In genomic region chr10:122114156-122114747, GRCh38 we compare ENCODE assay signal across 9 cellular contexts.
DNase-seq lines count a peak whose midpoint lies in the region; ATAC-seq, FAIRE-seq and TF ChIP-seq lines count a peak whose summit lies in the region.
"Had no signal": no experiment of that assay in that cellular context is flagged by ENCODE, and none has a peak within 500 bp of the region (broad histone marks: within the 10 kb centered on the region; RNA-seq: fewer than 3 reads in every experiment).

No MANE protein-coding gene starts in this region.

- H3K27me3 ChIP-seq in colonic mucosa (no peaks in the 10 kb centered on the region), HepG2 (ENCODE audit: control insufficient read depth in 1 of 2, insufficient read depth in 2 of 2, low read length in 2 of 2) (no peaks in the 10 kb centered on the region)

- TF ChIP-seq CTCF in LNCaP clone FGC (IDR thresholded peaks at IDR 0.05; ENCODE audit: control insufficient read depth, extremely low read depth, insufficient read depth) = no peak
- TF ChIP-seq CTCF in colonic mucosa (IDR thresholded peaks at IDR 0.05) = no peak
- TF ChIP-seq CTCF in HepG2 (CRISPR knock-in tag; IDR thresholded peaks at IDR 0.05) = no peak
- TF ChIP-seq CTCF in CD14-positive monocyte (IDR thresholded peaks at IDR 0.05) = no peak

- peaks cover 48 to 61% (median 51%) of the 10 kb centered on the region in 3 donors for H3K27me3 Mint-ChIP-seq in CD14-positive monocyte (ENCODE audit: low read depth in 3 of 3)

- DNase-seq in LNCaP clone FGC (ENCODE audit: low read depth) = no peak
- DNase-seq in colonic mucosa = no peak
- DNase-seq in HepG2 (ENCODE audit: low spot score) = no peak
- DNase-seq in nucleus accumbens (lab: John Stamatoyannopoulos, UW) = no peak
- no peak for DNase-seq in CD14-positive monocyte (ENCODE audit: low spot score)
- DNase-seq in retina = no peak
- no peak for DNase-seq in stimulated activated CD4-positive, alpha-beta T cell treated with anti-CD3 and anti-CD28 coated beads, Interleukin-4, amount 100 ng/mL, for 24 hours

- no peaks in the 10 kb centered on the region for H3K36me3 Mint-ChIP-seq in CD14-positive monocyte

- H3K9me3 Mint-ChIP-seq in CD14-positive monocyte = peaks cover 0 to 12% (median 0%) of the 10 kb centered on the region in 7 donors

- peaks cover 3% of the 10 kb centered on the region; the same call in 1 of the 2 replicates for H4K20me1 ChIP-seq in HepG2 (ENCODE audit: insufficient read depth, low read length)

- H3K79me2 ChIP-seq in HepG2 (ENCODE audit: insufficient read depth, low read length) = peaks cover 66% of the 10 kb centered on the region

- intact Hi-C loops in colonic mucosa (cut with DNase I) (no loop called here), HepG2 (cut with micrococcal nuclease; ENCODE audit: unreplicated experiment) (loop anchor here (5.0 kb wide), 2 partner anchors 122 to 187 kb away; partner anchors contain the start of gene ATE1), CD14-positive monocyte (cut with micrococcal nuclease) (no loop called here)

- POLR2A ChIA-PET in HepG2 (lab: Yijun Ruan, JAX) = interaction anchor here (1.4 kb wide), 1 partner anchor 185 kb away, joined by 4 read pairs; no protein-coding TSS in a partner anchor

- peak overlapping the region; percentile 62 for H3K4me3 ChIP-seq in LNCaP clone FGC (ENCODE audit: low read depth, low read length)
- H3K4me3 ChIP-seq in colonic mucosa = peak overlapping the region; percentile 84
- peak overlapping the region; percentile 70 to 88 (median 87) for H3K4me3 ChIP-seq in HepG2 (replicated peaks in 1 of 3; ENCODE audit: insufficient read depth in 1 of 3, low read depth in 2 of 3, low read length in 3 of 3)

- TSS peak; percentile 46 for BruUV-seq in HepG2 (replicated peaks; lab: Mats Ljungman, UMichigan)

- TF ChIP-seq POLR2A in HepG2 (IDR thresholded peaks at IDR 0.05; ENCODE audit: insufficient read depth in 1 of 2, low read depth in 2 of 2, low read length in 2 of 2) = no peak

- ATAC-seq in HepG2 = peak; percentile 2; the same call in 2 of the 3 replicates

- H3K27ac Mint-ChIP-seq in CD14-positive monocyte = no peak overlapping the region

- H3K4me3 Mint-ChIP-seq in CD14-positive monocyte = peak overlapping the region in 1 of 2 donors; percentile 74

- no peaks in the 10 kb centered on the region for H3K9me3 ChIP-seq in colonic mucosa
- H3K9me3 ChIP-seq in HepG2 (ENCODE audit: low read length) = no peaks in the 10 kb centered on the region

- in situ Hi-C loops in HepG2 (cut with HindIII; ENCODE audit: extremely low pct_ligation_motif_present, low pct_unique_long_range_greater_than_20kb) = loop anchor here (5.0 kb wide), 1 partner anchor 62 kb away; no protein-coding TSS in a partner anchor

- no peak for TF ChIP-seq RAD21 in HepG2 (CRISPR knock-in tag; IDR thresholded peaks at IDR 0.05)

- no peaks in the 10 kb centered on the region for H3K4me1 Mint-ChIP-seq in CD14-positive monocyte

- H3K9ac ChIP-seq in colonic mucosa (ENCODE audit: low read depth in 2 of 2, low read length in 2 of 2) (peak overlapping the region; percentile 57 to 91), HepG2 (ENCODE audit: insufficient read depth, low read depth, low read length) (peak overlapping the region; percentile 94)

- H3K36me3 ChIP-seq in colonic mucosa (no peaks in the 10 kb centered on the region), HepG2 (replicated peaks in 1 of 2; ENCODE audit: control insufficient read depth in 1 of 2, insufficient read depth in 2 of 2, low read length in 2 of 2) (no peaks in the 10 kb centered on the region; a peak in 1 of 5 replicates)

- no peak overlapping the region for H2AFZ ChIP-seq in HepG2 (ENCODE audit: low read length)

- WGBS in HepG2 (ENCODE audit: low lambda C conversion rate) = 36% methylated on average over 13 of the region's 13 CpGs

- H3K4me2 ChIP-seq in HepG2 (ENCODE audit: low read depth, low read length) = peak overlapping the region; percentile 93

- TF ChIP-seq EP300 in HepG2 (IDR thresholded peaks at IDR 0.05; ENCODE audit: low read depth in 2 of 2, low read length in 2 of 2) (no peak), HepG2 (CRISPR knock-in tag; IDR thresholded peaks at IDR 0.05; ENCODE audit: borderline replicate concordance) (no peak)

- H3K4me1 ChIP-seq in colonic mucosa (no peaks in the 10 kb centered on the region), HepG2 (ENCODE audit: insufficient read depth, low read length) (peaks cover 42% of the 10 kb centered on the region)

- CTCF ChIA-PET in HepG2 (lab: Yijun Ruan, JAX; ENCODE audit: low intra/inter-chr PET ratio, low total read pairs) = interaction anchor here (2.1 to 2.7 kb wide), 2 partner anchors 61 to 62 kb away, joined by 6 to 17 read pairs; no protein-coding TSS in a partner anchor

- FAIRE-seq in HepG2 (lab: Jason Lieb, UNC) = no peak
- FAIRE-seq: GM12892 had no signal

- peak overlapping the region; percentile 99 for H3K27ac ChIP-seq in colonic mucosa
- H3K27ac ChIP-seq in HepG2 (ENCODE audit: extremely low read length, insufficient read depth, low read length) = peak overlapping the region; percentile 95
- peak overlapping the region; percentile 44 for H3K27ac ChIP-seq in temporal lobe (ENCODE audit: low read depth, low read length)

TF ChIP-seq in HepG2, 621 proteins besides CTCF, POLR2A, EP300 and RAD21:
- TF ChIP-seq ZNF207 (IDR thresholded peaks at IDR 0.05; ENCODE audit: borderline replicate concordance) (no peak), SALL2 (CRISPR knock-in tag; IDR thresholded peaks at IDR 0.05) (no peak), SRF (IDR thresholded peaks at IDR 0.05; ENCODE audit: low read depth, low read length) (no peak), ZNF589 (CRISPR knock-in tag; conservative IDR thresholded peaks at IDR 0.05) (no peak), ZSCAN22 (CRISPR knock-in tag; IDR thresholded peaks at IDR 0.05) (no peak), ZNF12 (CRISPR knock-in tag; IDR thresholded peaks at IDR 0.05) (peak; percentile 73; the same call in 1 of the 2 replicates)

Comparison
In these comparisons a context has a peak if more than half of its experiments do, and no peak if none do; other contexts are left out.
1. H3K27ac ChIP-seq: peak in every context shown above with its lines; median percentile 99 in colonic mucosa; 95 in HepG2; 44 in temporal lobe.